ENCODE assay signal across 24 cellular contexts in the genomic region with DNA sequence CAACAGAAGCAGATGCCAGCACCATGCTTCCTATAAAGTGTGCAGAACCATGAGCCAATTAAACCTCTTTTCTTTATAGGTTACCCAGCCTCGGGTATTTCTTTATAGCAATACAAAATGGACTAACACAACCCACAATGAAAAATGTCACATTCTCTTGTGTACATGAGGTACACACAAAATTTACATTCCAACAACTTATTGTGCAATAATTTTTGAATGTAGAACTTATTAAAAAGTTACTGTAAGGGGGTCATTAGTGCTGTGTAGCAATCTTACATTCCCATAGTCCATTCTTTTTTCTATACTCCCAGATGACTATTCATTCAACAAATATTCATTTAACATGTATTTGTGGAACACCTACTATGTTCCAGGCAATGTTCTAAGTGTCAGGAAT. TPM values are rescaled to one million over a fixed set of nuclear protein-coding genes. Genes with fewer than 3 reads are reported as not detected.
DNase-seq lines count a peak whose midpoint lies in the region; ATAC-seq, FAIRE-seq and TF ChIP-seq lines count a peak whose summit lies in the region.
"Had no signal": no experiment of that assay in that cellular context is flagged by ENCODE, and none has a peak within 500 bp of the region (broad histone marks: within the 10 kb centered on the region; RNA-seq: fewer than 3 reads in every experiment).

No MANE protein-coding gene starts in this region.

- H3K4me1 Mint-ChIP-seq in activated CD8-positive, alpha-beta T cell treated with anti-CD3 and anti-CD28 coated beads for 36 hours (ENCODE audit: low read depth), result peaks cover 11% of the 10 kb centered on the region
- H3K4me1 Mint-ChIP-seq in activated CD8-positive, alpha-beta T cell treated with anti-CD3 and anti-CD28 coated beads, Interleukin-2, amount 10 ng/mL, durations not matched to agents 7 days and 5 days (ENCODE audit: low read depth), result peaks cover 11% of the 10 kb centered on the region
- H3K4me1 Mint-ChIP-seq in activated T-helper 2 cell treated with anti-CD3 and anti-CD28 coated beads, Interferon-gamma antibody, Interleukin-2, Interleukin-4, amounts not matched to agents 10 μg/mL and 5 μg/mL and 100 μg/mL, durations not matched to agents 14 hours and 24 hours and 36 hours (ENCODE audit: low read depth), result peaks cover 10% of the 10 kb centered on the region
- H3K4me1 Mint-ChIP-seq: GM23338, H9 had no signal

- no peaks in the 10 kb centered on the region for H3K27me3 ChIP-seq in HepG2 (ENCODE audit: control insufficient read depth in 1 of 2, insufficient read depth in 2 of 2, low read length in 2 of 2)
- no peaks in the 10 kb centered on the region for H3K27me3 ChIP-seq in right lobe of liver
- H3K27me3 ChIP-seq: BLaER1 had no signal

- H3K36me3 Mint-ChIP-seq in activated CD8-positive, alpha-beta T cell treated with anti-CD3 and anti-CD28 coated beads for 36 hours (ENCODE audit: low read depth), result peaks cover 55% of the 10 kb centered on the region
- H3K36me3 Mint-ChIP-seq in activated CD8-positive, alpha-beta T cell treated with anti-CD3 and anti-CD28 coated beads, Interleukin-2, amount 10 ng/mL, durations not matched to agents 7 days and 5 days (ENCODE audit: low read depth), result peaks cover 66% of the 10 kb centered on the region
- peaks cover 79% of the 10 kb centered on the region for H3K36me3 Mint-ChIP-seq in activated T-helper 2 cell treated with anti-CD3 and anti-CD28 coated beads, Interferon-gamma antibody, Interleukin-2, Interleukin-4, amounts not matched to agents 10 μg/mL and 5 μg/mL and 100 μg/mL, durations not matched to agents 14 hours and 24 hours and 36 hours (ENCODE audit: low read depth)

- no peak overlapping the region for H3K4me3 Mint-ChIP-seq in activated CD8-positive, alpha-beta T cell treated with anti-CD3 and anti-CD28 coated beads for 36 hours
- H3K4me3 Mint-ChIP-seq in activated CD8-positive, alpha-beta T cell treated with anti-CD3 and anti-CD28 coated beads, Interleukin-2, amount 10 ng/mL, durations not matched to agents 7 days and 5 days, result no peak overlapping the region
- no peak overlapping the region for H3K4me3 Mint-ChIP-seq in activated T-helper 2 cell treated with anti-CD3 and anti-CD28 coated beads, Interferon-gamma antibody, Interleukin-2, Interleukin-4, amounts not matched to agents 10 μg/mL and 5 μg/mL and 100 μg/mL, durations not matched to agents 14 hours and 24 hours and 36 hours (ENCODE audit: low read depth)
- H3K4me3 Mint-ChIP-seq: B cell; CD8-positive, alpha-beta memory T cell; GM23338; H9 had no signal

- 86% methylated on average over 1 of the region's 1 CpG for WGBS in HepG2 (ENCODE audit: low lambda C conversion rate)
- WGBS in right lobe of liver (ENCODE audit: insufficient coverage, low coverage, low lambda C conversion rate, missing lambda C conversion rate), result 82% methylated on average over 1 of the region's 1 CpG

- DNase-seq in activated CD8-positive, alpha-beta T cell treated with anti-CD3 and anti-CD28 coated beads for 36 hours, result no peak
- DNase-seq in activated CD8-positive, alpha-beta T cell treated with anti-CD3 and anti-CD28 coated beads, Interleukin-2, amount 10 ng/mL, durations not matched to agents 7 days and 5 days, result no peak
- DNase-seq in HepG2 (ENCODE audit: low spot score) (no peak), right lobe of liver (no peak), activated T-cell treated with anti-CD3 and anti-CD28 coated beads for 4 hours (no peak), NOMO-1 treated with DMSO at 0.1 percent for 48 hours (lab: John Stamatoyannopoulos, UW; ENCODE audit: unreplicated experiment) (no peak), posterior vena cava (ENCODE audit: low spot score) (no peak)
- DNase-seq in activated T-helper 2 cell treated with anti-CD3 and anti-CD28 coated beads, Interferon-gamma antibody, Interleukin-2, Interleukin-4, amounts not matched to agents 10 μg/mL and 5 μg/mL and 100 μg/mL, durations not matched to agents 14 hours and 24 hours and 36 hours (ENCODE audit: low spot score), result no peak
- DNase-seq: CD4-positive, CD25-positive, alpha-beta regulatory T cell; CD8-positive, alpha-beta memory T cell; DMS79; EL; GDM1; H9 had no signal

- CTCF ChIA-PET in activated CD8-positive, alpha-beta T cell treated with anti-CD3 and anti-CD28 coated beads for 36 hours (lab: Charles Lee), result no interaction called here
- CTCF ChIA-PET in activated CD8-positive, alpha-beta T cell treated with anti-CD3 and anti-CD28 coated beads, Interleukin-2, amount 10 ng/mL, durations not matched to agents 7 days and 5 days (lab: Charles Lee), result interaction anchor here (2.5 kb wide), 1 partner anchor 26 kb away, joined by 11 read pairs; no protein-coding TSS in a partner anchor
- CTCF ChIA-PET in HepG2 (lab: Yijun Ruan, JAX; ENCODE audit: low intra/inter-chr PET ratio, low total read pairs), result no interaction called here

- no peaks in the 10 kb centered on the region for H3K9me3 ChIP-seq in HepG2 (ENCODE audit: low read length)
- no peaks in the 10 kb centered on the region for H3K9me3 ChIP-seq in right lobe of liver
- H3K9me3 ChIP-seq: BLaER1 had no signal

- H3K27ac Mint-ChIP-seq in activated CD8-positive, alpha-beta T cell treated with anti-CD3 and anti-CD28 coated beads for 36 hours, result peak overlapping the region; percentile 25
- H3K27ac Mint-ChIP-seq in activated CD8-positive, alpha-beta T cell treated with anti-CD3 and anti-CD28 coated beads, Interleukin-2, amount 10 ng/mL, durations not matched to agents 7 days and 5 days, result no peak overlapping the region
- peak overlapping the region; percentile 11 for H3K27ac Mint-ChIP-seq in activated T-helper 2 cell treated with anti-CD3 and anti-CD28 coated beads, Interferon-gamma antibody, Interleukin-2, Interleukin-4, amounts not matched to agents 10 μg/mL and 5 μg/mL and 100 μg/mL, durations not matched to agents 14 hours and 24 hours and 36 hours
- H3K27ac Mint-ChIP-seq: B cell, GM23338, H9 had no signal

- peaks cover 12% of the 10 kb centered on the region for H3K4me1 ChIP-seq in HepG2 (ENCODE audit: insufficient read depth, low read length)
- no peaks in the 10 kb centered on the region for H3K4me1 ChIP-seq in right lobe of liver
- H3K4me1 ChIP-seq: BLaER1 had no signal

- in situ Hi-C loops in HepG2 (cut with HindIII; ENCODE audit: extremely low pct_ligation_motif_present, low pct_unique_long_range_greater_than_20kb), result no loop called here

- ATAC-seq in activated CD8-positive, alpha-beta T cell treated with anti-CD3 and anti-CD28 coated beads for 36 hours, result no peak
- ATAC-seq in activated CD8-positive, alpha-beta T cell treated with anti-CD3 and anti-CD28 coated beads, Interleukin-2, amount 10 ng/mL, durations not matched to agents 7 days and 5 days, result no peak
- ATAC-seq in HepG2 (no peak), right lobe of liver (no peak)
- ATAC-seq: GM12878, GM23338, HCT116 had no signal

- no peak overlapping the region for H2AFZ ChIP-seq in HepG2 (ENCODE audit: low read length)
- H2AFZ ChIP-seq: GM23338 had no signal

- TF ChIP-seq RAD21 in HepG2 (CRISPR knock-in tag; IDR thresholded peaks at IDR 0.05), result no peak

- TF ChIP-seq POLR2A in HepG2 (IDR thresholded peaks at IDR 0.05; ENCODE audit: insufficient read depth in 1 of 2, low read depth in 2 of 2, low read length in 2 of 2) (no peak), right lobe of liver (IDR thresholded peaks at IDR 0.05) (no peak)

- H3K4me2 ChIP-seq in HepG2 (ENCODE audit: low read depth, low read length), result no peak overlapping the region
- H3K4me2 ChIP-seq: BLaER1, GM23338 had no signal

- no peak overlapping the region for H3K27ac ChIP-seq in HepG2 (ENCODE audit: extremely low read length, insufficient read depth, low read length)
- no peak overlapping the region for H3K27ac ChIP-seq in right lobe of liver
- H3K27ac ChIP-seq: 22Rv1, BLaER1, C4-2B had no signal

- POLR2A ChIA-PET in activated CD8-positive, alpha-beta T cell treated with anti-CD3 and anti-CD28 coated beads for 36 hours (lab: Charles Lee), result no interaction called here
- POLR2A ChIA-PET in activated CD8-positive, alpha-beta T cell treated with anti-CD3 and anti-CD28 coated beads, Interleukin-2, amount 10 ng/mL, durations not matched to agents 7 days and 5 days (lab: Charles Lee), result no interaction called here
- POLR2A ChIA-PET in HepG2 (lab: Yijun Ruan, JAX), result no interaction called here

- intact Hi-C loops in activated CD8-positive, alpha-beta T cell treated with anti-CD3 and anti-CD28 coated beads for 36 hours (cut with micrococcal nuclease), result no loop called here
- intact Hi-C loops in HepG2 (cut with micrococcal nuclease; ENCODE audit: unreplicated experiment) (no loop called here), right lobe of liver (cut with DNase I) (no loop called here), posterior vena cava (cut with DNase I) (no loop called here)
- intact Hi-C loops in activated T-helper 2 cell treated with anti-CD3 and anti-CD28 coated beads, Interferon-gamma antibody, Interleukin-2, Interleukin-4, amounts not matched to agents 10 μg/mL and 5 μg/mL and 100 μg/mL, durations not matched to agents 14 hours and 24 hours and 36 hours (cut with micrococcal nuclease), result no loop called here

- H3K27me3 Mint-ChIP-seq in activated CD8-positive, alpha-beta T cell treated with anti-CD3 and anti-CD28 coated beads for 36 hours, result no peaks in the 10 kb centered on the region
- no peaks in the 10 kb centered on the region for H3K27me3 Mint-ChIP-seq in activated CD8-positive, alpha-beta T cell treated with anti-CD3 and anti-CD28 coated beads, Interleukin-2, amount 10 ng/mL, durations not matched to agents 7 days and 5 days (ENCODE audit: low read depth)
- no peaks in the 10 kb centered on the region for H3K27me3 Mint-ChIP-seq in activated T-helper 2 cell treated with anti-CD3 and anti-CD28 coated beads, Interferon-gamma antibody, Interleukin-2, Interleukin-4, amounts not matched to agents 10 μg/mL and 5 μg/mL and 100 μg/mL, durations not matched to agents 14 hours and 24 hours and 36 hours (ENCODE audit: low read depth)
- H3K27me3 Mint-ChIP-seq: B cell; CD4-positive, CD25-positive, alpha-beta regulatory T cell; CD8-positive, alpha-beta memory T cell had no signal

- no TSS peak for BruUV-seq in HepG2 (replicated peaks; lab: Mats Ljungman, UMichigan)

- H3K4me3 ChIP-seq in HepG2 (replicated peaks in 1 of 3; ENCODE audit: insufficient read depth in 1 of 3, low read depth in 2 of 3, low read length in 3 of 3) (no peak overlapping the region), right lobe of liver (no peak overlapping the region)
- H3K4me3 ChIP-seq: BLaER1, GM12878, GM23338 had no signal

- H4K20me1 ChIP-seq in HepG2 (ENCODE audit: insufficient read depth, low read length), result no peaks in the 10 kb centered on the region
- H4K20me1 ChIP-seq: BLaER1 had no signal

- no peak overlapping the region for H3K9ac ChIP-seq in HepG2 (ENCODE audit: insufficient read depth, low read depth, low read length)
- H3K9ac ChIP-seq: BLaER1 had no signal

- peaks cover 9% of the 10 kb centered on the region for H3K9me3 Mint-ChIP-seq in activated CD8-positive, alpha-beta T cell treated with anti-CD3 and anti-CD28 coated beads for 36 hours
- peaks cover 17% of the 10 kb centered on the region for H3K9me3 Mint-ChIP-seq in activated CD8-positive, alpha-beta T cell treated with anti-CD3 and anti-CD28 coated beads, Interleukin-2, amount 10 ng/mL, durations not matched to agents 7 days and 5 days (ENCODE audit: insufficient read depth)
- H3K9me3 Mint-ChIP-seq in activated T-helper 2 cell treated with anti-CD3 and anti-CD28 coated beads, Interferon-gamma antibody, Interleukin-2, Interleukin-4, amounts not matched to agents 10 μg/mL and 5 μg/mL and 100 μg/mL, durations not matched to agents 14 hours and 24 hours and 36 hours, result peaks cover 9% of the 10 kb centered on the region
- H3K9me3 Mint-ChIP-seq: H9 had no signal

- H3K79me2 ChIP-seq in HepG2 (ENCODE audit: insufficient read depth, low read length), result no peaks in the 10 kb centered on the region

- H3K36me3 ChIP-seq in HepG2 (replicated peaks in 1 of 2; ENCODE audit: control insufficient read depth in 1 of 2, insufficient read depth in 2 of 2, low read length in 2 of 2) (peaks cover 0 to 2% of the 10 kb centered on the region in 2 experiments; a peak in 2 of 5 replicates), right lobe of liver (peaks cover 0 to 13% (median 6%) of the 10 kb centered on the region in 4 donors)

- no peak for FAIRE-seq in HepG2 (lab: Jason Lieb, UNC)
- FAIRE-seq: A204.1, D721Med, GM12878, GM19239 had no signal

- TF ChIP-seq CTCF in activated CD8-positive, alpha-beta T cell treated with anti-CD3 and anti-CD28 coated beads for 36 hours (IDR thresholded peaks at IDR 0.05), result no peak
- TF ChIP-seq CTCF in HepG2 (CRISPR knock-in tag; IDR thresholded peaks at IDR 0.05) (no peak), right lobe of liver (IDR thresholded peaks at IDR 0.05) (no peak)

- TF ChIP-seq EP300 in HepG2 (IDR thresholded peaks at IDR 0.05; ENCODE audit: low read depth in 2 of 2, low read length in 2 of 2) (no peak), HepG2 (CRISPR knock-in tag; IDR thresholded peaks at IDR 0.05; ENCODE audit: borderline replicate concordance) (no peak)

RNA-seq across cellular contexts. Expression of a gene that starts 10.2 kb away (rescaled TPM):
- 10 to 100 TPM; 12.9 to 13.9 TPM for total RNA-seq in activated CD8-positive, alpha-beta T cell treated with anti-CD3 and anti-CD28 coated beads for 36 hours
- 10 to 100 TPM; 14.4 to 18.8 TPM for total RNA-seq in activated CD8-positive, alpha-beta T cell treated with anti-CD3 and anti-CD28 coated beads, Interleukin-2, amount 10 ng/mL, durations not matched to agents 7 days and 5 days
- total RNA-seq in HepG2 (2016; rRNA removed; fragmentation: Illumina TruSeq; extraction: Trizol) (0.60 TPM in 1 of 2 replicates, not detected in the other), right lobe of liver (10 to 100 TPM in 1 of 6 experiments, 1 to 10 TPM in 5; 4.3 to 11.6 (median 6.3) TPM), posterior vena cava (10 to 100 TPM in 1 of 2 donors, 1 to 10 TPM in 1; 9.2 to 14.8 TPM)
- 0.20 and 0.62 TPM in 2 replicates for total RNA-seq in HepG2 (2016; cell fraction: cytosol; rRNA removed; fragmentation: Illumina TruSeq; extraction: Trizol; ENCODE audit: low read depth)
- 0.39 TPM in 1 of 2 replicates, not detected in the other for total RNA-seq in HepG2 (2016; cell fraction: insoluble cytoplasmic fraction; rRNA removed; fragmentation: Illumina TruSeq; extraction: Trizol)
- 0.21 and 0.31 TPM in 2 replicates for total RNA-seq in HepG2 (2016; cell fraction: membrane; rRNA removed; fragmentation: Illumina TruSeq; extraction: Trizol)
- 0.78 and 0.94 TPM in 2 replicates for total RNA-seq in HepG2 (2016; cell fraction: nucleus; rRNA removed; fragmentation: Illumina TruSeq; extraction: Trizol)
- polyA plus RNA-seq in HepG2 (2011; rRNA removed), result 0.59 and 0.69 TPM in 2 replicates
- 0.08 and 0.21 TPM in 2 replicates for polyA plus RNA-seq in HepG2 (2011; cell fraction: cytosol; rRNA removed)
- 1.3 and 2.3 TPM in 2 replicates for polyA plus RNA-seq in HepG2 (2011; cell fraction: nucleus; rRNA removed)
- polyA plus RNA-seq in HepG2 (2012), result 1.3 and 2.2 TPM in 2 replicates
- 0.05 TPM in 1 of 2 replicates, not detected in the other for polyA plus RNA-seq in HepG2 (2016; cell fraction: cytosol; fragmentation: Illumina TruSeq; extraction: Trizol; ENCODE audit: low read depth)
- 0.20 and 0.29 TPM in 2 replicates for polyA plus RNA-seq in HepG2 (2016; cell fraction: insoluble cytoplasmic fraction; fragmentation: Illumina TruSeq; extraction: Trizol; ENCODE audit: low read depth)
- polyA plus RNA-seq in HepG2 (2016; cell fraction: membrane; fragmentation: Illumina TruSeq; extraction: Trizol; ENCODE audit: low read depth), result not detected in 2 replicates
- polyA plus RNA-seq in HepG2 (2016; cell fraction: nucleus; fragmentation: Illumina TruSeq; extraction: Trizol; ENCODE audit: insufficient read depth, low read depth), result 1.2 and 1.4 TPM in 2 replicates
- 0.32 and 2.0 TPM in 2 replicates for polyA minus RNA-seq in HepG2 (2011; rRNA and poly(A)+ RNA removed; ENCODE audit: low replicate concordance)
- polyA minus RNA-seq in HepG2 (2011; cell fraction: cytosol; rRNA and poly(A)+ RNA removed), result not detected in 2 replicates
- 2.1 and 3.0 TPM in 2 replicates for polyA minus RNA-seq in HepG2 (2011; cell fraction: nucleus; rRNA and poly(A)+ RNA removed)
- 18.2 and 20.8 TPM in 2 replicates for total RNA-seq in activated T-helper 2 cell treated with anti-CD3 and anti-CD28 coated beads, Interferon-gamma antibody, Interleukin-2, Interleukin-4, amounts not matched to agents 10 μg/mL and 5 μg/mL and 100 μg/mL, durations not matched to agents 14 hours and 24 hours and 36 hours
